In the genomic region with DNA sequence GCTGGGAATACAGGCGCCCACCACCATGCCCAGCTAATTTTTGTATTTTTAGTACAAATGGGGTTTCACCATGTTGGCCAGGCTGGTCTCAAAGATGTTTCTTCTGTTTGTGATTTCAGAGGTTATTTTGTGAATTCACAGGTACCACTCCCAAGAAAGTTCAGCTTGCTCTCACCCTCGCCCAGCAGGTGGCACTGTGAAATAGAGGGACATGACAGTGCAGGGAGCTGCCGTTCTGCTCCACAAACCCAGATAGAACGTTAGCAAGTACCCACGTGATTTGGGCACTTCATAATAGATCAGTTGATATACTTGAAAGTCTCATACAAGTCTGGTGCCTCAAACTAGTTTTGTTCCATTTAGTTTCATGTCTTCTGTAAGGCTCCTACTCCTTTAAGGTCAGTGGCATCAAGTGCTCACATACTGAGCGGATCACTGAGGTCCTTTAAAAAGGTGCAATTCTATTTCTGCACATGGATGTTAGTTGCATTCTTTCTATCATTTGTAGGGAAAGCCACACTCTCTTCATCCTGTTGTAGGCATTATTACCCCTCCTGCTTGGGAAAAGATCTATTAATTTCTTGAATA, we compare ENCODE assay signal across 8 cellular contexts. TPM values are rescaled to one million over a fixed set of nuclear protein-coding genes. Genes with fewer than 3 reads are reported as not detected.
A peak's percentile ranks its signal among the peaks of the same experiment; 100 is the strongest.
DNase-seq lines count a peak whose midpoint lies in the region; ATAC-seq and TF ChIP-seq lines count a peak whose summit lies in the region.

No MANE protein-coding gene starts in this region.

- DNase-seq in CD1c-positive myeloid dendritic cell (ENCODE audit: extremely low spot score) (peak; percentile 77), HT1080 (ENCODE audit: low read depth) (peak; percentile 23), natural killer cell (peak; percentile 61)
- peak; percentile 71 for DNase-seq in activated CD8-positive, alpha-beta memory T cell treated with anti-CD3 and anti-CD28 coated beads, Interleukin-2, amount 50 U/mL, for 4 hours

- H3K4me1 ChIP-seq in OCI-LY1 (ENCODE audit: insufficient read depth, low read length, severe bottlenecking), result peaks cover 11% of the 10 kb centered on the region

- no peaks in the 10 kb centered on the region for H3K9me2 ChIP-seq in OCI-LY1 (ENCODE audit: low read depth, low read length)

- no peaks in the 10 kb centered on the region for H4K20me1 ChIP-seq in OCI-LY1 (ENCODE audit: insufficient read depth, low read length)

- ATAC-seq in GM19467 (IDR thresholded peaks at IDR 0.05; ENCODE audit: unreplicated experiment) (peak; percentile 64), esophagus mucosa (peak; percentile 92), natural killer cell (peak; percentile 87 to 92 (median 88))
- ATAC-seq in stimulated activated memory B cell treated with anti-CD40 and anti-IgM and Interleukin-4, amounts not matched to agents 10 μg/mL and 1 μg/mL and 100 μg/mL, for 72 hours, result peak; percentile 83

- no peaks in the 10 kb centered on the region for H3K27me3 Mint-ChIP-seq in natural killer cell (ENCODE audit: low read depth in 2 of 2)
- no peaks in the 10 kb centered on the region for H3K27me3 Mint-ChIP-seq in stimulated activated memory B cell treated with anti-CD40 and anti-IgM and Interleukin-4, amounts not matched to agents 10 μg/mL and 1 μg/mL and 100 μg/mL, for 72 hours

- TF ChIP-seq CTCF in OCI-LY1 (IDR thresholded peaks at IDR 0.05; ENCODE audit: low read length) (peak; percentile 84), natural killer cell (IDR thresholded peaks at IDR 0.05) (peak; percentile 82)

- no peaks in the 10 kb centered on the region for H3K36me3 ChIP-seq in OCI-LY1 (ENCODE audit: insufficient read depth, low read length)

- no peaks in the 10 kb centered on the region for H3K36me3 Mint-ChIP-seq in natural killer cell
- no peaks in the 10 kb centered on the region for H3K36me3 Mint-ChIP-seq in stimulated activated memory B cell treated with anti-CD40 and anti-IgM and Interleukin-4, amounts not matched to agents 10 μg/mL and 1 μg/mL and 100 μg/mL, for 72 hours

- peaks cover 35 to 40% of the 10 kb centered on the region in 2 donors for H3K4me1 Mint-ChIP-seq in natural killer cell
- peaks cover 37% of the 10 kb centered on the region for H3K4me1 Mint-ChIP-seq in stimulated activated memory B cell treated with anti-CD40 and anti-IgM and Interleukin-4, amounts not matched to agents 10 μg/mL and 1 μg/mL and 100 μg/mL, for 72 hours

- H3K4me3 ChIP-seq in OCI-LY1 (ENCODE audit: low read depth, low read length, poor library complexity, severe bottlenecking), result no peak overlapping the region

- H3K9me3 Mint-ChIP-seq in natural killer cell, result no peaks in the 10 kb centered on the region
- H3K9me3 Mint-ChIP-seq in stimulated activated memory B cell treated with anti-CD40 and anti-IgM and Interleukin-4, amounts not matched to agents 10 μg/mL and 1 μg/mL and 100 μg/mL, for 72 hours, result no peaks in the 10 kb centered on the region

- no peaks in the 10 kb centered on the region for H3K79me2 ChIP-seq in OCI-LY1 (ENCODE audit: insufficient read depth, low read length)

- H3K27me3 ChIP-seq in OCI-LY1 (ENCODE audit: insufficient read depth, low read length), result no peaks in the 10 kb centered on the region

- H3K4me2 ChIP-seq in OCI-LY1 (ENCODE audit: low read length), result no peak overlapping the region

- no peak overlapping the region for H3K27ac ChIP-seq in OCI-LY1 (ENCODE audit: low read depth, low read length, poor library complexity, severe bottlenecking)

- H3K9me3 ChIP-seq in OCI-LY1 (ENCODE audit: low read length), result no peaks in the 10 kb centered on the region

- no peak overlapping the region for H3K9ac ChIP-seq in OCI-LY1 (ENCODE audit: low read length)

- H2AFZ ChIP-seq in OCI-LY1 (ENCODE audit: low read length), result no peak overlapping the region

- peak overlapping the region in 1 of 2 donors; percentile 58 for H3K27ac Mint-ChIP-seq in natural killer cell
- H3K27ac Mint-ChIP-seq in stimulated activated memory B cell treated with anti-CD40 and anti-IgM and Interleukin-4, amounts not matched to agents 10 μg/mL and 1 μg/mL and 100 μg/mL, for 72 hours, result peak overlapping the region; percentile 17

- intact Hi-C loops in natural killer cell (cut with micrococcal nuclease), result loop anchor here (1.0 to 5.0 kb wide), 2 partner anchors 185 to 523 kb away; no protein-coding TSS in a partner anchor

- H3K4me3 Mint-ChIP-seq in natural killer cell, result no peak overlapping the region
- H3K4me3 Mint-ChIP-seq in stimulated activated memory B cell treated with anti-CD40 and anti-IgM and Interleukin-4, amounts not matched to agents 10 μg/mL and 1 μg/mL and 100 μg/mL, for 72 hours, result no peak overlapping the region

- H3F3A ChIP-seq in OCI-LY1 (ENCODE audit: insufficient read depth, low read length), result no peaks in the 10 kb centered on the region

RNA-seq across cellular contexts. Expression of a gene that starts 45.4 kb away (rescaled TPM):
- total RNA-seq in HT1080 (2014; rRNA removed; shearing (Covaris generic)), result not detected in 2 replicates
- not detected in 2 replicates for polyA plus RNA-seq in HT1080 (2015; cell fraction: cytosol; rRNA removed)
- not detected in 2 replicates for polyA plus RNA-seq in HT1080 (2015; cell fraction: nucleus; rRNA removed)
- 2.3 TPM for total RNA-seq in esophagus mucosa
- under 1 TPM in 1 of 3 donors, not detected in 2; 0.12 TPM for total RNA-seq in natural killer cell

Comparison
In these comparisons a context has a peak if more than half of its experiments do, and no peak if none do; other contexts are left out.
1. DNase-seq: peak in every context shown above with its lines; median percentile 77 in CD1c-positive myeloid dendritic cell; 71 in activated CD8-positive, alpha-beta memory T cell treated with anti-CD3 and anti-CD28 coated beads, Interleukin-2, amount 50 U/mL, for 4 hours; 61 in natural killer cell; 23 in HT1080.